ENCODE assay signal across 11 cellular contexts in the genomic region with DNA sequence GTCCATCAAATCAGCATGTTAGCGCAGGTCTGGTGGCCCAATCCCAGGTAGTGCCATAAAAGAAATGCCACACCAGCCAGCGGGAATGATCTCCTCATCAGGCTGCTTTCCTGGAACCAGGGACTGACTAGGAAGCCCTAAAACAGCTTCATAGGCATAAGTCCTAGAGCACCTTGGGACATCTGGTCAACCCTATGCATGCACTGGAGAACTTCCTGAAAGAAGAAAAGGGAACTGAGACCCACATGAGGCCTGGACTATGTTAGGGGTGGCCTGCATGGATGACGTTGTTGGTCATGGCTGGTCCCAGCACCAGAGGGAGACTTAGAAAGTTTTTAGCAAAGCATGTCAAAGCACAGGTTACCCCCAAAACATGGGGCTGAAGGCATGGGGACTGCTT. TPM values are rescaled to one million over a fixed set of nuclear protein-coding genes. Genes with fewer than 3 reads are reported as not detected.
A peak's percentile ranks its signal among the peaks of the same experiment; 100 is the strongest.
DNase-seq lines count a peak whose midpoint lies in the region; ATAC-seq and TF ChIP-seq lines count a peak whose summit lies in the region.
"Had no signal": no experiment of that assay in that cellular context is flagged by ENCODE, and none has a peak within 500 bp of the region (broad histone marks: within the 10 kb centered on the region; RNA-seq: fewer than 3 reads in every experiment).

No MANE protein-coding gene starts in this region.

- CTCF ChIA-PET in naive thymus-derived CD4-positive, alpha-beta T cell (lab: Charles Lee): no interaction called here

- no peaks in the 10 kb centered on the region for H3K4me1 ChIP-seq in naive thymus-derived CD4-positive, alpha-beta T cell (ENCODE audit: control insufficient read depth in 2 of 2, insufficient read depth in 2 of 2, low read length in 2 of 2)

- H3K4me1 Mint-ChIP-seq in naive thymus-derived CD4-positive, alpha-beta T cell: peaks cover 0 to 9% (median 0%) of the 10 kb centered on the region in 7 donors

- peak; percentile 51 for DNase-seq in NCI-H146 (lab: John Stamatoyannopoulos, UW)
- no peak for DNase-seq in NCI-H146 treated with DMSO at 0.1 percent for 48 hours (lab: John Stamatoyannopoulos, UW; ENCODE audit: unreplicated experiment)
- peak; percentile 22 for DNase-seq in NAMALWA (ENCODE audit: low spot score)
- no peak for DNase-seq in naive thymus-derived CD4-positive, alpha-beta T cell
- DNase-seq in dorsolateral prefrontal cortex: no peak
- no peak for DNase-seq in NCI-H1048 (lab: John Stamatoyannopoulos, UW)
- DNase-seq: left colon had no signal

- no peak overlapping the region for H3K4me3 ChIP-seq in naive thymus-derived CD4-positive, alpha-beta T cell (ENCODE audit: low read length)
- no peak overlapping the region for H3K4me3 ChIP-seq in dorsolateral prefrontal cortex

- peaks cover 13 to 46% (median 28%) of the 10 kb centered on the region in 5 donors for H3K27me3 Mint-ChIP-seq in naive thymus-derived CD4-positive, alpha-beta T cell

- ATAC-seq in HG02642 (IDR thresholded peaks at IDR 0.05; ENCODE audit: poor library complexity, unreplicated experiment) (peak; percentile 85), HG03039 (IDR thresholded peaks at IDR 0.05; ENCODE audit: unreplicated experiment) (no peak)
- ATAC-seq in naive thymus-derived CD4-positive, alpha-beta T cell: peak; percentile 81
- ATAC-seq: left colon had no signal

- POLR2A ChIA-PET in naive thymus-derived CD4-positive, alpha-beta T cell (lab: Charles Lee): no interaction called here

- no peak overlapping the region for H3K4me3 Mint-ChIP-seq in naive thymus-derived CD4-positive, alpha-beta T cell

- no peaks in the 10 kb centered on the region for H3K36me3 Mint-ChIP-seq in naive thymus-derived CD4-positive, alpha-beta T cell

- H3K27ac Mint-ChIP-seq in naive thymus-derived CD4-positive, alpha-beta T cell: no peak overlapping the region

- no peak for TF ChIP-seq CTCF in dorsolateral prefrontal cortex (IDR thresholded peaks at IDR 0.05 in 54 of 56, conservative IDR thresholded peaks at IDR 0.05 in 2 of 56; ENCODE audit: low read depth in 1 of 56, partially characterized antibody in 56 of 56)

- no peaks in the 10 kb centered on the region for H3K9me3 Mint-ChIP-seq in naive thymus-derived CD4-positive, alpha-beta T cell

- no peaks in the 10 kb centered on the region for H3K36me3 ChIP-seq in naive thymus-derived CD4-positive, alpha-beta T cell (ENCODE audit: control insufficient read depth in 2 of 3, insufficient read depth in 3 of 3, low read length in 3 of 3)

- no peaks in the 10 kb centered on the region for H3K27me3 ChIP-seq in naive thymus-derived CD4-positive, alpha-beta T cell (ENCODE audit: control insufficient read depth in 2 of 2, insufficient read depth in 2 of 2, low read length in 2 of 2)
- no peaks in the 10 kb centered on the region for H3K27me3 ChIP-seq in dorsolateral prefrontal cortex

- no peak overlapping the region for H3K27ac ChIP-seq in naive thymus-derived CD4-positive, alpha-beta T cell (ENCODE audit: low read depth, low read length)
- H3K27ac ChIP-seq in dorsolateral prefrontal cortex: peak overlapping the region in 1 of 59 donors; percentile 44

- H3K9me3 ChIP-seq in naive thymus-derived CD4-positive, alpha-beta T cell (ENCODE audit: control insufficient read depth in 2 of 3, low read length in 3 of 3): no peaks in the 10 kb centered on the region

- intact Hi-C loops in naive thymus-derived CD4-positive, alpha-beta T cell (cut with micrococcal nuclease): no loop called here
- intact Hi-C loops in dorsolateral prefrontal cortex (cut with DNase I): no loop called here

RNA-seq across cellular contexts. Expression of gene KCNK16, which starts 7.6 kb away (rescaled TPM):
- not detected for total RNA-seq in naive thymus-derived CD4-positive, alpha-beta T cell
- not detected for polyA plus RNA-seq in naive thymus-derived CD4-positive, alpha-beta T cell
- total RNA-seq in dorsolateral prefrontal cortex: under 1 TPM in 7 of 120 experiments, not detected in 113; 0.42 to 0.76 (median 0.50) TPM
- total RNA-seq: aorta, left colon, NCI-H460 had no signal
- polyA plus RNA-seq: aorta had no signal

RNA-seq across cellular contexts. Expression of gene KCNK17, which starts 15.8 kb away (rescaled TPM):
- under 1 TPM in 1 of 5 experiments, not detected in 4; 0.72 TPM for total RNA-seq in naive thymus-derived CD4-positive, alpha-beta T cell
- polyA plus RNA-seq in naive thymus-derived CD4-positive, alpha-beta T cell: not detected
- total RNA-seq in dorsolateral prefrontal cortex: 1 to 10 TPM in 3 of 120 experiments, under 1 TPM in 24, not detected in 93; 0.24 to 1.8 (median 0.33) TPM
- total RNA-seq: NCI-H460 had no signal

Comparison
In these comparisons a context has a peak if more than half of its experiments do, and no peak if none do; other contexts are left out.
1. DNase-seq: peak in NCI-H146 (single experiment) and NAMALWA (single experiment); none in NCI-H146 treated with DMSO at 0.1 percent for 48 hours (single experiment), naive thymus-derived CD4-positive, alpha-beta T cell (0 of 9), dorsolateral prefrontal cortex (0 of 10) and NCI-H1048 (single experiment).